In the genomic region with DNA sequence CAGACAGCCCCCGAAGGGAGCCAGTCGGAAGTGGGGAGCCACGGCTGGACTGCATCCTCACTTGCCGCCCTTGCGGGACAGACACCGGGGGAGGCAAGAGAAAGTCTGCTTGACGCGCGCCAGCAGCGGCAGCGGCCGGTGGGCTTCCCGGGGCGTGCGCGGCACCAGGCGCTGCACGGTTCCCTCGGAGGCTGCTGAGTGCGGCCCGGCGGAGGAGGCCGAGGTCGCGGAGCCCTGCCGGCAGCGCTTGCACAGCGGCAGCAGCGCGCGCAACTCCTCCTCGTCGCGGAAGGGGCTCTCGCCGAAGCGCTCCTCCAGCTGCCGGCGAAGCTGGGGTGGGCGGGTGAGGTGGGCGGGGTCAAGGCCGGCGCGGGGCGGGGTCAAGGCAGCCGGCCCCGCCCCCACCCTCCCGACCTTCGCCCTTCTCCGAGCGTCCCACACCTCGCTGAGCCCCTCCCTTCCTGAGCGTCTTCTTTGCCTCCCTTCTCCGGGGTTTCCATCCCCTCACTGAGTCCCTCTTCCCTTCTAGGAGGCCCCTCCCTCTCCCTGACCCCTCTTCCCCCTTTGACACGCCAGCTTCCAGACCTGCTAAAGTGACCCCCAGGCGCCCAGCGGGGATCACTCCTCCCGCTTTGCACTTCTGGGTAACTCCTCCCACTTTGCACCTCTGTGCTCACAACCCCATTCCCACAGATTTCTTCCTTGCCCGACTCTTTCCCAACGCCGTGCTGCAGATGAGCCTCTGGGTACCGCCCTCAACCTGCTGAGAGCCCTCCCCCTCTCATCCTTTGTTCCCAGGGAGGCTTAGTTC, we compare ENCODE assay signal across 8 cellular contexts. TPM values are rescaled to one million over a fixed set of nuclear protein-coding genes. Genes with fewer than 3 reads are reported as not detected.
DNase-seq lines count a peak whose midpoint lies in the region; TF ChIP-seq lines count a peak whose summit lies in the region.

No MANE protein-coding gene starts in this region.

- no peaks in the 10 kb centered on the region for H3K79me2 ChIP-seq in DOHH2 (ENCODE audit: control insufficient read depth, low read length)
- H3K79me2 ChIP-seq in OCI-LY1 (ENCODE audit: insufficient read depth, low read length), result no peaks in the 10 kb centered on the region

- H3K9ac ChIP-seq in OCI-LY1 (ENCODE audit: low read length), result peak overlapping the region; percentile 70

- H3K27ac ChIP-seq in DOHH2 (ENCODE audit: low read depth, low read length) (no peak overlapping the region), OCI-LY1 (ENCODE audit: low read depth, low read length, poor library complexity, severe bottlenecking) (no peak overlapping the region), neutrophil (no peak overlapping the region), substantia nigra (ENCODE audit: low read depth, low read length, poor library complexity, severe bottlenecking) (peak overlapping the region; percentile 7)

- H3K9me2 ChIP-seq in DOHH2 (replicated peaks; ENCODE audit: control insufficient read depth, low read length) (no peaks in the 10 kb centered on the region), OCI-LY1 (ENCODE audit: low read depth, low read length) (no peaks in the 10 kb centered on the region)

- H3K36me3 ChIP-seq in DOHH2 (ENCODE audit: control insufficient read depth, low read length), result no peaks in the 10 kb centered on the region
- no peaks in the 10 kb centered on the region for H3K36me3 ChIP-seq in OCI-LY1 (ENCODE audit: insufficient read depth, low read length)
- H3K36me3 ChIP-seq in neutrophil, result no peaks in the 10 kb centered on the region

- H3K4me3 ChIP-seq in DOHH2 (ENCODE audit: low read length) (peak overlapping the region; percentile 76), OCI-LY1 (ENCODE audit: low read depth, low read length, poor library complexity, severe bottlenecking) (peak overlapping the region; percentile 65), fibroblast of the aortic adventitia (ENCODE audit: low read depth, low read length) (peak overlapping the region; percentile 50), neutrophil (ENCODE audit: low read depth in 1 of 2, low read length in 1 of 2) (peak overlapping the region; percentile 20 to 24)

- no peak for TF ChIP-seq CTCF in DOHH2 (IDR thresholded peaks at IDR 0.05; ENCODE audit: low read depth, low read length, poor library complexity, severe bottlenecking)
- no peak for TF ChIP-seq CTCF in OCI-LY1 (IDR thresholded peaks at IDR 0.05; ENCODE audit: low read length)
- no peak for TF ChIP-seq CTCF in fibroblast of the aortic adventitia (IDR thresholded peaks at IDR 0.05; ENCODE audit: insufficient read depth, low read length)
- no peak for TF ChIP-seq CTCF in neutrophil (IDR thresholded peaks at IDR 0.05)

- H3K4me2 ChIP-seq in DOHH2 (ENCODE audit: low read length) (peak overlapping the region; percentile 94), OCI-LY1 (ENCODE audit: low read length) (peak overlapping the region; percentile 97)

- H3K9me3 ChIP-seq in DOHH2 (ENCODE audit: control insufficient read depth, insufficient read depth, low read length) (no peaks in the 10 kb centered on the region), OCI-LY1 (ENCODE audit: low read length) (no peaks in the 10 kb centered on the region), neutrophil (no peaks in the 10 kb centered on the region)

- no peaks in the 10 kb centered on the region for H4K20me1 ChIP-seq in DOHH2 (ENCODE audit: control insufficient read depth, insufficient read depth, low read depth, low read length)
- no peaks in the 10 kb centered on the region for H4K20me1 ChIP-seq in OCI-LY1 (ENCODE audit: insufficient read depth, low read length)

- 0 out of 2 replicates have a peak overlapping the region, but pooled peaks have one; percentile 2 for H2AFZ ChIP-seq in OCI-LY1 (ENCODE audit: low read length)

- peaks cover 7% of the 10 kb centered on the region for H3K4me1 ChIP-seq in DOHH2 (ENCODE audit: control insufficient read depth, low read length)
- peaks cover 12% of the 10 kb centered on the region for H3K4me1 ChIP-seq in OCI-LY1 (ENCODE audit: insufficient read depth, low read length, severe bottlenecking)
- peaks cover 4 to 10% of the 10 kb centered on the region in 2 experiments for H3K4me1 ChIP-seq in neutrophil (ENCODE audit: control insufficient read depth in 1 of 2, insufficient read depth in 1 of 2, low read depth in 1 of 2, low read length in 1 of 2)

- peaks cover 42% of the 10 kb centered on the region for H3K27me3 ChIP-seq in DOHH2 (ENCODE audit: control insufficient read depth, low read length)
- H3K27me3 ChIP-seq in OCI-LY1 (ENCODE audit: insufficient read depth, low read length), result peaks cover 4% of the 10 kb centered on the region; the same call in 1 of the 2 replicates
- peaks cover 61% of the 10 kb centered on the region for H3K27me3 ChIP-seq in neutrophil

- H3F3A ChIP-seq in DOHH2 (ENCODE audit: control insufficient read depth, insufficient read depth), result no peaks in the 10 kb centered on the region
- no peaks in the 10 kb centered on the region for H3F3A ChIP-seq in OCI-LY1 (ENCODE audit: insufficient read depth, low read length)

- DNase-seq in HPDE6-E6E7 (ENCODE audit: extremely low spot score) (peak; percentile 76), fibroblast of the aortic adventitia (ENCODE audit: low read depth) (peak; percentile 31), substantia nigra (lab: John Stamatoyannopoulos, UW) (peak in 20 of 49 donors; percentile 9 to 65 (median 25)), cerebellar nuclear complex (lab: John Stamatoyannopoulos, UW) (no peak)
- DNase-seq in activated T-cell treated with anti-CD3 and anti-CD28 coated beads, Interleukin-2, amount 50 U/mL, for 48 hours, result peak; percentile 69 to 79

RNA-seq across cellular contexts. Expression of a gene that starts 8.8 kb away (rescaled TPM):
- total RNA-seq in fibroblast of the aortic adventitia (ENCODE audit: low replicate concordance), result 9.9 TPM in 1 of 2 replicates, not detected in the other

RNA-seq across cellular contexts. Expression of a gene that starts 8.9 kb away (rescaled TPM):
- total RNA-seq in fibroblast of the aortic adventitia (ENCODE audit: low replicate concordance), result 0.09 and 0.41 TPM in 2 replicates

RNA-seq across cellular contexts. Expression of a gene that starts 16.1 kb away (rescaled TPM):
- total RNA-seq in fibroblast of the aortic adventitia (ENCODE audit: low replicate concordance), result 2.3 TPM in 1 of 2 replicates, not detected in the other

RNA-seq across cellular contexts. Expression of a gene that starts 42.4 kb away (rescaled TPM):
- 0.18 TPM in 1 of 2 replicates, not detected in the other for total RNA-seq in fibroblast of the aortic adventitia (ENCODE audit: low replicate concordance)

Comparison
In these comparisons a context has a peak if more than half of its experiments do, and no peak if none do; other contexts are left out.
1. H3K4me3 ChIP-seq: peak in every context shown above with its lines; median percentile 76 in DOHH2; 65 in OCI-LY1; 50 in fibroblast of the aortic adventitia; 22 in neutrophil.
2. DNase-seq: peak in HPDE6-E6E7 (single experiment), activated T-cell treated with anti-CD3 and anti-CD28 coated beads, Interleukin-2, amount 50 U/mL, for 48 hours (2 of 2) and fibroblast of the aortic adventitia (single experiment); none in cerebellar nuclear complex (0 of 2).